Comparison of ENCODE assay signal across 20 cellular contexts in the genomic region with DNA sequence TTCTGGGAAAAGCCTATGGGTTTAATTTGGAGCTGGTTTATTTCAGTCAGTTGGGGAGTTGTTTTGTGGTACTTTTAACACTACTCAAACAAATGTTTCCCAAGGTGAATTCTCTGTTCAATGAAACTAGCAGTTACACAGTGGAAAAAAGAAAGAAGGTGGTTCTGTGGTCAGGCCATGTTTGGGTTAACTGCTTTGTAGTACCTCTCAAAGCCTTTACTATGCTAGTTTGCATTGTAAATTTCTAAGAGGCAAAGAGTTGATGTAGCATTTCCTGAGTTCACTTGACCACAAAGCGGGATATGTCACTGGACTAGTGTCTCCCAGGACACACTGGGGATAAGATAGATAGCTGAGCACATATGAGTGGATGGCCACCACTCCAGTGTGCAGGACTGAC.
DNase-seq lines count a peak whose midpoint lies in the region; ATAC-seq lines count a peak whose summit lies in the region.
"Had no signal": no experiment of that assay in that cellular context is flagged by ENCODE, and none has a peak within 500 bp of the region (broad histone marks: within the 10 kb centered on the region; RNA-seq: fewer than 3 reads in every experiment).

No MANE protein-coding gene starts in this region.

- peaks cover 0 to 13% of the 10 kb centered on the region in 2 experiments for H3K27me3 ChIP-seq in mesenchymal stem cell (ENCODE audit: control insufficient read depth in 1 of 2, insufficient read depth in 1 of 2, low read length in 2 of 2)
- H3K27me3 ChIP-seq: Peyer's patch had no signal

- no peak overlapping the region for H4K8ac ChIP-seq in mesenchymal stem cell (ENCODE audit: low read length)

- H3K4me1 Mint-ChIP-seq in activated T-helper 2 cell treated with anti-CD3 and anti-CD28 coated beads, Interferon-gamma antibody, Interleukin-2, Interleukin-4, amounts not matched to agents 10 μg/mL and 5 μg/mL and 100 μg/mL, durations not matched to agents 14 hours and 24 hours and 36 hours (ENCODE audit: low read depth) = no peaks in the 10 kb centered on the region
- H3K4me1 Mint-ChIP-seq: CD4-positive, CD25-positive, alpha-beta regulatory T cell had no signal

- no peak overlapping the region for H3K27ac ChIP-seq in mesenchymal stem cell (ENCODE audit: low read length, poor library complexity, severe bottlenecking)
- H3K27ac ChIP-seq: Peyer's patch had no signal

- H3K27ac Mint-ChIP-seq in activated T-helper 2 cell treated with anti-CD3 and anti-CD28 coated beads, Interferon-gamma antibody, Interleukin-2, Interleukin-4, amounts not matched to agents 10 μg/mL and 5 μg/mL and 100 μg/mL, durations not matched to agents 14 hours and 24 hours and 36 hours = no peak overlapping the region
- H3K27ac Mint-ChIP-seq: CD4-positive, CD25-positive, alpha-beta regulatory T cell had no signal

- no peak overlapping the region for H2BK120ac ChIP-seq in mesenchymal stem cell (ENCODE audit: low read depth, low read length)

- no peak overlapping the region for H4K91ac ChIP-seq in mesenchymal stem cell (ENCODE audit: low read length)

- peaks cover 19% of the 10 kb centered on the region for H3K27me3 Mint-ChIP-seq in activated T-helper 2 cell treated with anti-CD3 and anti-CD28 coated beads, Interferon-gamma antibody, Interleukin-2, Interleukin-4, amounts not matched to agents 10 μg/mL and 5 μg/mL and 100 μg/mL, durations not matched to agents 14 hours and 24 hours and 36 hours (ENCODE audit: low read depth)

- peak; percentile 60 for ATAC-seq in GM19463 (IDR thresholded peaks at IDR 0.05; ENCODE audit: unreplicated experiment)
- ATAC-seq in HG02798 (IDR thresholded peaks at IDR 0.05; ENCODE audit: poor library complexity, unreplicated experiment) = no peak
- ATAC-seq: K562 had no signal

- no peak overlapping the region for H3K4me3 Mint-ChIP-seq in activated T-helper 2 cell treated with anti-CD3 and anti-CD28 coated beads, Interferon-gamma antibody, Interleukin-2, Interleukin-4, amounts not matched to agents 10 μg/mL and 5 μg/mL and 100 μg/mL, durations not matched to agents 14 hours and 24 hours and 36 hours (ENCODE audit: low read depth)
- H3K4me3 Mint-ChIP-seq: CD4-positive, CD25-positive, alpha-beta regulatory T cell had no signal

- no peaks in the 10 kb centered on the region for H3K79me1 ChIP-seq in mesenchymal stem cell (replicated peaks; ENCODE audit: low read length, poor library complexity, severe bottlenecking)

- no peaks in the 10 kb centered on the region for H3K36me3 ChIP-seq in mesenchymal stem cell (ENCODE audit: control insufficient read depth in 1 of 2, insufficient read depth in 2 of 2, low read depth in 1 of 2, low read length in 2 of 2)
- H3K36me3 ChIP-seq: Peyer's patch had no signal

- H3K9ac ChIP-seq in mesenchymal stem cell (ENCODE audit: low read length) = no peak overlapping the region
- H3K9ac ChIP-seq: SK-N-SH had no signal

- H3K9me3 ChIP-seq in mesenchymal stem cell (ENCODE audit: control insufficient read depth, low read length) = peaks cover 6% of the 10 kb centered on the region
- H3K9me3 ChIP-seq: Peyer's patch, SK-N-SH had no signal

- no peak overlapping the region for H2BK15ac ChIP-seq in mesenchymal stem cell (ENCODE audit: low read depth, poor library complexity, severe bottlenecking)

- DNase-seq in NCI-H526 treated with DMSO at 0.1 percent for 48 hours (lab: John Stamatoyannopoulos, UW) (peak; percentile 50), astrocyte of the hippocampus (ENCODE audit: low read depth, low spot score) (peak; percentile 53), mesenchymal stem cell (no peak), DMS 273 treated with DMSO at 0.1 percent for 48 hours (lab: John Stamatoyannopoulos, UW) (no peak), HT-29 (ENCODE audit: low spot score) (no peak)
- no peak for DNase-seq in activated T-helper 2 cell treated with anti-CD3 and anti-CD28 coated beads, Interferon-gamma antibody, Interleukin-2, Interleukin-4, amounts not matched to agents 10 μg/mL and 5 μg/mL and 100 μg/mL, durations not matched to agents 14 hours and 24 hours and 36 hours (ENCODE audit: low spot score)
- DNase-seq: CD4-positive, CD25-positive, alpha-beta regulatory T cell; Kasumi-1; NCI-H1105; NCI-H1436 treated with DMSO at 0.1 percent for 48 hours; NCI-H187 treated with DMSO at 0.1 percent for 48 hours; NCI-H2107; NCI-H446 treated with DMSO at 0.1 percent for 48 hours; NCI-H69; Peyer's patch; SIG-M5; SK-N-SH had no signal

- no peaks in the 10 kb centered on the region for H3K9me3 Mint-ChIP-seq in activated T-helper 2 cell treated with anti-CD3 and anti-CD28 coated beads, Interferon-gamma antibody, Interleukin-2, Interleukin-4, amounts not matched to agents 10 μg/mL and 5 μg/mL and 100 μg/mL, durations not matched to agents 14 hours and 24 hours and 36 hours

- no peak overlapping the region for H3K23ac ChIP-seq in mesenchymal stem cell (ENCODE audit: low read length in 2 of 2)

- no peak overlapping the region for H3K4me3 ChIP-seq in mesenchymal stem cell (ENCODE audit: insufficient read depth in 1 of 2, low read depth in 1 of 2, low read length in 2 of 2)
- H3K4me3 ChIP-seq: K562, Peyer's patch had no signal

- WGBS in mesenchymal stem cell = 71% methylated on average over 1 of the region's 1 CpG

- no peak overlapping the region for H2BK12ac ChIP-seq in mesenchymal stem cell (ENCODE audit: low read length in 2 of 2)

- H2BK5ac ChIP-seq in mesenchymal stem cell (ENCODE audit: low read depth, low read length, poor library complexity, severe bottlenecking) = no peak overlapping the region

- H3K36me3 Mint-ChIP-seq in activated T-helper 2 cell treated with anti-CD3 and anti-CD28 coated beads, Interferon-gamma antibody, Interleukin-2, Interleukin-4, amounts not matched to agents 10 μg/mL and 5 μg/mL and 100 μg/mL, durations not matched to agents 14 hours and 24 hours and 36 hours (ENCODE audit: low read depth) = no peaks in the 10 kb centered on the region
- H3K36me3 Mint-ChIP-seq: CD4-positive, CD25-positive, alpha-beta regulatory T cell had no signal

- intact Hi-C loops in activated T-helper 2 cell treated with anti-CD3 and anti-CD28 coated beads, Interferon-gamma antibody, Interleukin-2, Interleukin-4, amounts not matched to agents 10 μg/mL and 5 μg/mL and 100 μg/mL, durations not matched to agents 14 hours and 24 hours and 36 hours (cut with micrococcal nuclease) = no loop called here

- H3K14ac ChIP-seq in mesenchymal stem cell (ENCODE audit: low read length in 2 of 2) = no peak overlapping the region

- no peak overlapping the region for H3K18ac ChIP-seq in mesenchymal stem cell (ENCODE audit: low read depth in 1 of 2, low read length in 2 of 2)

- H3K4ac ChIP-seq in mesenchymal stem cell (ENCODE audit: low read depth in 1 of 2, low read length in 2 of 2) = no peak overlapping the region

- peak overlapping the region; percentile 13 for H2AK5ac ChIP-seq in mesenchymal stem cell (ENCODE audit: low read length, severe bottlenecking)

- H3K4me1 ChIP-seq in mesenchymal stem cell (ENCODE audit: control insufficient read depth, insufficient read depth, low read depth, low read length) = no peaks in the 10 kb centered on the region
- H3K4me1 ChIP-seq: Peyer's patch had no signal

- no peak overlapping the region for H3K4me2 ChIP-seq in mesenchymal stem cell (ENCODE audit: low read length, poor library complexity, severe bottlenecking)
- H3K4me2 ChIP-seq: SK-N-SH had no signal

- H2AFZ ChIP-seq in mesenchymal stem cell (ENCODE audit: low read depth, low read length) = no peak overlapping the region

Comparison
In these comparisons a context has a peak if more than half of its experiments do, and no peak if none do; other contexts are left out.
1. DNase-seq: peak in NCI-H526 treated with DMSO at 0.1 percent for 48 hours (single experiment) and astrocyte of the hippocampus (single experiment); none in mesenchymal stem cell (single experiment), DMS 273 treated with DMSO at 0.1 percent for 48 hours (single experiment), HT-29 (single experiment) and activated T-helper 2 cell treated with anti-CD3 and anti-CD28 coated beads, Interferon-gamma antibody, Interleukin-2, Interleukin-4, amounts not matched to agents 10 μg/mL and 5 μg/mL and 100 μg/mL, durations not matched to agents 14 hours and 24 hours and 36 hours (single experiment).